Comparison of ENCODE assay signal across 16 cellular contexts in the genomic region with DNA sequence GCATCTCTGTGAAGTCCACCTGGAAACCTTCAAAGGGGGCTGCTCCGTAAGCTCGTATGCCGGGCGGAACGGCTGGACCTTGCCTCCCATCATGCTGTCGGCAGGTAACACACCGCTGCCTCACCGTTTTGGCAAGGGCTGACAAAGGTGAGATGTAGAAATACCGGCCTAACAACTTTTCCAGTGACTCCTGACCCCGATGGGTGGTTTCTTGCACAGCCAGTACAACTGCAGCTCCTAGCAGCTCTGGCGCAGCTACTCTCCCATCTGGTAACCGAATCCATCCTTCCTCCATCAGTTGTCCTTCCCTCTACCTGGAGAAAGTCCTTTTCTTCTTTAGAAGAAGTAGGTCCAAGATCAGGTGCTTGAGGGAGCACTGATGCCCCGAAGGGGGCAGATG. TPM values are rescaled to one million over a fixed set of nuclear protein-coding genes. Genes with fewer than 3 reads are reported as not detected.
"Had no signal": no experiment of that assay in that cellular context is flagged by ENCODE, and none has a peak within 500 bp of the region (broad histone marks: within the 10 kb centered on the region; RNA-seq: fewer than 3 reads in every experiment).

No MANE protein-coding gene starts in this region.

RNA-seq across cellular contexts. Expression of a gene that starts 59.7 kb away (rescaled TPM):
- total RNA-seq: chondrocyte; dermis blood vessel endothelial cell; endothelial cell of umbilical vein; heart right ventricle; kidney epithelial cell; left colon; left ventricle myocardium superior; lower lobe of right lung; mononuclear cell; natural killer cell treated with Interleukin-12 subunit alpha and Interleukin-12 subunit beta and Interleukin-15 and Interleukin-18, amount 100 ng/mL, for 72 hours; omental fat pad; prostate gland; right atrium auricular region; sciatic nerve; tibial nerve; urinary bladder had no signal
- polyA plus RNA-seq: endothelial cell of umbilical vein, heart right ventricle, urinary bladder had no signal
